ENCODE assay signal across 14 cellular contexts in genomic region chr2:36528274-36528673, GRCh38.
DNase-seq lines count a peak whose midpoint lies in the region; ATAC-seq lines count a peak whose summit lies in the region.
"Had no signal": no experiment of that assay in that cellular context is flagged by ENCODE, and none has a peak within 500 bp of the region (broad histone marks: within the 10 kb centered on the region; RNA-seq: fewer than 3 reads in every experiment).

No MANE protein-coding gene starts in this region.

- no peak overlapping the region for H3K27ac Mint-ChIP-seq in activated naive CD8-positive, alpha-beta T cell treated with anti-CD3 and anti-CD28 coated beads, Interleukin-2, amount 50 U/mL, for 24 hours

- DNase-seq in SKM-1 (lab: John Stamatoyannopoulos, UW; ENCODE audit: unreplicated experiment) (no peak), nucleus accumbens (lab: John Stamatoyannopoulos, UW) (no peak), LoVo (ENCODE audit: low spot score) (no peak)
- DNase-seq in activated naive CD8-positive, alpha-beta T cell treated with anti-CD3 and anti-CD28 coated beads, Interleukin-2, amount 50 U/mL, for 24 hours = no peak
- DNase-seq: activated T-cell treated with anti-CD3 and anti-CD28 coated beads, Interleukin-2, amount 50 U/mL, for 1 hour; islet precursor cell; ovary; stimulated activated CD4-positive, alpha-beta T cell treated with anti-CD3 and anti-CD28 coated beads, Interleukin-4, amount 100 ng/mL, for 1 hour had no signal

- peak overlapping the region; percentile 20; the same call in 1 of the 2 replicates for H3K27ac ChIP-seq in ACC112 (ENCODE audit: low read depth, low read length)
- H3K27ac ChIP-seq: breast epithelium, ovary had no signal

- H3K4me1 ChIP-seq in ACC112 (ENCODE audit: control insufficient read depth, insufficient read depth, low read length, unreplicated experiment) = peaks cover 29% of the 10 kb centered on the region
- H3K4me1 ChIP-seq: breast epithelium, HAP-1 had no signal

- H2AFZ ChIP-seq in ACC112 (ENCODE audit: low read length, unreplicated experiment) = no peak overlapping the region

- no peaks in the 10 kb centered on the region for H3K27me3 Mint-ChIP-seq in activated naive CD8-positive, alpha-beta T cell treated with anti-CD3 and anti-CD28 coated beads, Interleukin-2, amount 50 U/mL, for 24 hours

- H3K36me3 Mint-ChIP-seq in activated naive CD8-positive, alpha-beta T cell treated with anti-CD3 and anti-CD28 coated beads, Interleukin-2, amount 50 U/mL, for 24 hours (ENCODE audit: low read depth) = peaks cover 34% of the 10 kb centered on the region

- H3K4me3 Mint-ChIP-seq in activated naive CD8-positive, alpha-beta T cell treated with anti-CD3 and anti-CD28 coated beads, Interleukin-2, amount 50 U/mL, for 24 hours = no peak overlapping the region

- no peak overlapping the region for H3K4me3 ChIP-seq in ACC112 (ENCODE audit: low read depth, low read length)
- H3K4me3 ChIP-seq: breast epithelium, HAP-1, ovary had no signal

- H3K27me3 ChIP-seq in ACC112 (ENCODE audit: insufficient read depth, low read length) = no peaks in the 10 kb centered on the region
- H3K27me3 ChIP-seq: breast epithelium, ovary had no signal

- no peaks in the 10 kb centered on the region for H3K9me3 Mint-ChIP-seq in activated naive CD8-positive, alpha-beta T cell treated with anti-CD3 and anti-CD28 coated beads, Interleukin-2, amount 50 U/mL, for 24 hours

- H3K4me1 Mint-ChIP-seq in activated naive CD8-positive, alpha-beta T cell treated with anti-CD3 and anti-CD28 coated beads, Interleukin-2, amount 50 U/mL, for 24 hours = no peaks in the 10 kb centered on the region

- ATAC-seq in GM19397 (IDR thresholded peaks at IDR 0.05; ENCODE audit: unreplicated experiment) = peak; percentile 65
- peak; percentile 78 for ATAC-seq in HG02763 (IDR thresholded peaks at IDR 0.05; ENCODE audit: unreplicated experiment)
- peak; percentile 67 for ATAC-seq in HG03520 (IDR thresholded peaks at IDR 0.05; ENCODE audit: unreplicated experiment)
- no peak for ATAC-seq in activated naive CD8-positive, alpha-beta T cell treated with anti-CD3 and anti-CD28 coated beads, Interleukin-2, amount 50 U/mL, for 24 hours

- peaks cover 60% of the 10 kb centered on the region for H3K36me3 ChIP-seq in ACC112 (ENCODE audit: insufficient read depth, low read length)
- H3K36me3 ChIP-seq: breast epithelium, ovary had no signal

- peaks cover 2% of the 10 kb centered on the region for H3K79me2 ChIP-seq in ACC112 (ENCODE audit: control insufficient read depth, insufficient read depth, low read length, unreplicated experiment)
